In genomic region chr14:64801800-64802199, GRCh38 we compare ENCODE assay signal across 9 cellular contexts.
DNase-seq lines count a peak whose midpoint lies in the region; ATAC-seq and TF ChIP-seq lines count a peak whose summit lies in the region.
"Had no signal": no experiment of that assay in that cellular context is flagged by ENCODE, and none has a peak within 500 bp of the region (broad histone marks: within the 10 kb centered on the region; RNA-seq: fewer than 3 reads in every experiment).

No MANE protein-coding gene starts in this region.

- H3K36me3 Mint-ChIP-seq in brain = peaks cover 5% of the 10 kb centered on the region
- H3K36me3 Mint-ChIP-seq in nephron progenitor cell (ENCODE audit: low read depth) = no peaks in the 10 kb centered on the region
- H3K36me3 Mint-ChIP-seq: T-cell had no signal

- H3K27ac Mint-ChIP-seq in brain (no peak overlapping the region), nephron progenitor cell (no peak overlapping the region)
- H3K27ac Mint-ChIP-seq: T-cell had no signal

- ATAC-seq in HG02938 (IDR thresholded peaks at IDR 0.05; ENCODE audit: unreplicated experiment) (no peak), GM19395 (IDR thresholded peaks at IDR 0.05; ENCODE audit: unreplicated experiment) (no peak)
- ATAC-seq: T-cell had no signal

- TF ChIP-seq CTCF in brain (conservative IDR thresholded peaks at IDR 0.05) (peak; percentile 55 to 66), nephron progenitor cell (IDR thresholded peaks at IDR 0.05) (peak; percentile 58)

- H3K4me3 Mint-ChIP-seq in brain (no peak overlapping the region), nephron progenitor cell (no peak overlapping the region)
- H3K4me3 Mint-ChIP-seq: T-cell had no signal

- H3K9me3 Mint-ChIP-seq in brain = no peaks in the 10 kb centered on the region
- no peaks in the 10 kb centered on the region for H3K9me3 Mint-ChIP-seq in nephron progenitor cell
- H3K9me3 Mint-ChIP-seq: T-cell had no signal

- DNase-seq in NCI-H1105 (lab: John Stamatoyannopoulos, UW) = peak; percentile 9
- DNase-seq in NCI-H1105 treated with DMSO at 0.1 percent for 48 hours (lab: John Stamatoyannopoulos, UW) = no peak
- DNase-seq in HuH-7 (ENCODE audit: low spot score) = peak; percentile 29
- DNase-seq in nephron progenitor cell = peak; percentile 67
- DNase-seq in stimulated activated CD4-positive, alpha-beta T cell treated with anti-CD3 and anti-CD28 coated beads, Interleukin-4, amount 100 ng/mL, for 4 hours = no peak
- DNase-seq: T-cell had no signal

- no peaks in the 10 kb centered on the region for H3K27me3 Mint-ChIP-seq in brain
- H3K27me3 Mint-ChIP-seq in nephron progenitor cell (ENCODE audit: low read depth, poor library complexity) = peaks cover 24% of the 10 kb centered on the region

- H3K4me1 Mint-ChIP-seq in brain = peaks cover 7% of the 10 kb centered on the region
- H3K4me1 Mint-ChIP-seq in nephron progenitor cell = peaks cover 6% of the 10 kb centered on the region
- H3K4me1 Mint-ChIP-seq: T-cell had no signal

Comparison
In these comparisons a context has a peak if more than half of its experiments do, and no peak if none do; other contexts are left out.
1. DNase-seq: peak in NCI-H1105 (single experiment), HuH-7 (single experiment) and nephron progenitor cell (single experiment); none in NCI-H1105 treated with DMSO at 0.1 percent for 48 hours (single experiment) and stimulated activated CD4-positive, alpha-beta T cell treated with anti-CD3 and anti-CD28 coated beads, Interleukin-4, amount 100 ng/mL, for 4 hours (0 of 2).